8 cellular contexts compared by ENCODE assay signal in genomic region chr3:157239082-157239704, GRCh38.
DNase-seq lines count a peak whose midpoint lies in the region; ATAC-seq, FAIRE-seq and TF ChIP-seq lines count a peak whose summit lies in the region.

No MANE protein-coding gene starts in this region.

- FAIRE-seq in pancreas (lab: Jason Lieb, UNC) (no peak), urothelium cell line (lab: Jason Lieb, UNC) (no peak)

- no peaks in the 10 kb centered on the region for H3K9me3 ChIP-seq in PC-3 (ENCODE audit: low read length)
- H3K9me3 ChIP-seq in pancreas, result no peaks in the 10 kb centered on the region

- intact Hi-C loops in PC-3 (cut with micrococcal nuclease) (loop anchor here (1.0 kb wide), 1 partner anchor 35 kb away; no protein-coding TSS in a partner anchor), pancreas (cut with DNase I) (no loop called here)

- H4K20me1 ChIP-seq in PC-3 (ENCODE audit: low read length), result no peaks in the 10 kb centered on the region

- no peak overlapping the region for H3K9ac ChIP-seq in PC-3 (ENCODE audit: low read length)

- H3K9me2 ChIP-seq in PC-3 (replicated peaks; ENCODE audit: low read length), result no peaks in the 10 kb centered on the region

- CTCF ChIA-PET in PC-3 (lab: Charles Lee), result no interaction called here

- peaks cover 4% of the 10 kb centered on the region for H3F3A ChIP-seq in PC-3 (ENCODE audit: low read length, unreplicated experiment)

- TF ChIP-seq CTCF in GM20000 (IDR thresholded peaks at IDR 0.05; ENCODE audit: extremely low read depth, missing control alignments), result peak; percentile 98
- peak; percentile 97 for TF ChIP-seq CTCF in PC-3 (conservative IDR thresholded peaks at IDR 0.05; ENCODE audit: low read depth, low read length)
- peak; percentile 86 for TF ChIP-seq CTCF in foreskin keratinocyte (conservative IDR thresholded peaks at IDR 0.05)
- TF ChIP-seq CTCF in pancreas (IDR thresholded peaks at IDR 0.05), result peak; percentile 48 to 70 (median 56)

- H3K79me2 ChIP-seq in PC-3 (ENCODE audit: low read length), result no peaks in the 10 kb centered on the region

- H3K4me3 ChIP-seq in PC-3 (ENCODE audit: low read length) (no peak overlapping the region), pancreas (no peak overlapping the region)

- no peak overlapping the region for H3K4me2 ChIP-seq in PC-3 (ENCODE audit: low read length)

- WGBS in pancreas, 2 donors, result 33 to 37% methylated on average over 5 of the region's 5 CpGs

- DNase-seq in DMS114 treated with DMSO at 0.1 percent for 48 hours (lab: John Stamatoyannopoulos, UW; ENCODE audit: unreplicated experiment) (peak; percentile 41), GM20000 (ENCODE audit: low spot score) (peak; percentile 73), PC-3 (peak; percentile 81), activated T-helper 1 cell treated with Interleukin-2 at 50 U/mL for 16 hours (ENCODE audit: low read depth) (peak; percentile 38), foreskin keratinocyte (peak in 1 of 2 donors; percentile 49), pancreas (peak; percentile 47 to 74 (median 69)), urothelium cell line (ENCODE audit: low spot score) (peak; percentile 31)

- H3K27ac ChIP-seq in PC-3 (ENCODE audit: low read length) (no peak overlapping the region), foreskin keratinocyte (no peak overlapping the region), pancreas (no peak overlapping the region)

- ATAC-seq in HG03565 (IDR thresholded peaks at IDR 0.05; ENCODE audit: unreplicated experiment) (peak; percentile 100), PC-3 (peak; percentile 98), foreskin keratinocyte (peak; percentile 97), pancreas (peak; percentile 91 to 100 (median 99))

- POLR2A ChIA-PET in PC-3 (lab: Charles Lee; ENCODE audit: unreplicated experiment), result no interaction called here

- H3K27me3 ChIP-seq in PC-3 (ENCODE audit: low read length) (no peaks in the 10 kb centered on the region), foreskin keratinocyte (peaks cover 8% of the 10 kb centered on the region), pancreas (no peaks in the 10 kb centered on the region)

- no peak overlapping the region for H2AFZ ChIP-seq in PC-3 (ENCODE audit: low read length)

- H3K36me3 ChIP-seq in PC-3 (ENCODE audit: low read depth, low read length) (no peaks in the 10 kb centered on the region), pancreas (no peaks in the 10 kb centered on the region)

- BruUV-seq in PC-3 (replicated peaks; lab: Mats Ljungman, UMichigan), result no TSS peak

- H3K4me1 ChIP-seq in PC-3 (ENCODE audit: insufficient read depth, low read length) (peaks cover 7% of the 10 kb centered on the region; the same call in 1 of the 2 replicates), foreskin keratinocyte (no peaks in the 10 kb centered on the region), pancreas (no peaks in the 10 kb centered on the region)
